ENCODE assay signal across 1 cellular context in the genomic region with DNA sequence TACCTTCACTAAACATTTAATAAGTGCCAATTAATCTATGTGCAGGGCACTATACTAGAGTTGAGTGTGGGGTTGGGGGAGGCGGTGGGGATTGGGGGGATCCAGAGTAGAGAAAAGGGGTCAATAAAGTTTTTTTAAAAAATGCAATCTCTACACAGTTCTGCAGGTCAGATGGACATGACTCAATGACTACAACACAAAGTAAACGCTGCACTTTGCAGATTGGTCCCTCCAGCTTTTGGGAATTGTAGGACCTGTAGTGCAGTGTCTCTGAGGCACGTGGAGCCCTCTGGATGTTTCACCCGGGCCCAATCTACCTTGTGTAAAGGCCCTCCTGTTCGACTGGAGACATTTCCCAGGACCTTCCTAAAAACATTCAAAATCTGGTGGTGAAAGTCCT.
TF ChIP-seq lines count a peak whose summit lies in the region.

No MANE protein-coding gene starts in this region.

TF ChIP-seq in HepG2, 621 proteins besides CTCF, POLR2A, EP300 and RAD21:
- TF ChIP-seq, protein P1, sequence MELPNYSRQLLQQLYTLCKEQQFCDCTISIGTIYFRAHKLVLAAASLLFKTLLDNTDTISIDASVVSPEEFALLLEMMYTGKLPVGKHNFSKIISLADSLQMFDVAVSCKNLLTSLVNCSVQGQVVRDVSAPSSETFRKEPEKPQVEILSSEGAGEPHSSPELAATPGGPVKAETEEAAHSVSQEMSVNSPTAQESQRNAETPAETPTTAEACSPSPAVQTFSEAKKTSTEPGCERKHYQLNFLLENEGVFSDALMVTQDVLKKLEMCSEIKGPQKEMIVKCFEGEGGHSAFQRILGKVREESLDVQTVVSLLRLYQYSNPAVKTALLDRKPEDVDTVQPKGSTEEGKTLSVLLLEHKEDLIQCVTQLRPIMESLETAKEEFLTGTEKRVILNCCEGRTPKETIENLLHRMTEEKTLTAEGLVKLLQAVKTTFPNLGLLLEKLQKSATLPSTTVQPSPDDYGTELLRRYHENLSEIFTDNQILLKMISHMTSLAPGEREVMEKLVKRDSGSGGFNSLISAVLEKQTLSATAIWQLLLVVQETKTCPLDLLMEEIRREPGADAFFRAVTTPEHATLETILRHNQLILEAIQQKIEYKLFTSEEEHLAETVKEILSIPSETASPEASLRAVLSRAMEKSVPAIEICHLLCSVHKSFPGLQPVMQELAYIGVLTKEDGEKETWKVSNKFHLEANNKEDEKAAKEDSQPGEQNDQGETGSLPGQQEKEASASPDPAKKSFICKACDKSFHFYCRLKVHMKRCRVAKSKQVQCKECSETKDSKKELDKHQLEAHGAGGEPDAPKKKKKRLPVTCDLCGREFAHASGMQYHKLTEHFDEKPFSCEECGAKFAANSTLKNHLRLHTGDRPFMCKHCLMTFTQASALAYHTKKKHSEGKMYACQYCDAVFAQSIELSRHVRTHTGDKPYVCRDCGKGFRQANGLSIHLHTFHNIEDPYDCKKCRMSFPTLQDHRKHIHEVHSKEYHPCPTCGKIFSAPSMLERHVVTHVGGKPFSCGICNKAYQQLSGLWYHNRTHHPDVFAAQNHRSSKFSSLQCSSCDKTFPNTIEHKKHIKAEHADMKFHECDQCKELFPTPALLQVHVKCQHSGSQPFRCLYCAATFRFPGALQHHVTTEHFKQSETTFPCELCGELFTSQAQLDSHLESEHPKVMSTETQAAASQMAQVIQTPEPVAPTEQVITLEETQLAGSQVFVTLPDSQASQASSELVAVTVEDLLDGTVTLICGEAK (IDR thresholded peaks at IDR 0.05): peak; percentile 57
- TF ChIP-seq, protein P1 (CRISPR knock-in tag; IDR thresholded peaks at IDR 0.05): peak; percentile 90
- peak; percentile 36 for TF ChIP-seq HNRNPK (IDR thresholded peaks at IDR 0.05; ENCODE audit: low read depth, low read length, poor library complexity, severe bottlenecking)
- TF ChIP-seq, protein P2, sequence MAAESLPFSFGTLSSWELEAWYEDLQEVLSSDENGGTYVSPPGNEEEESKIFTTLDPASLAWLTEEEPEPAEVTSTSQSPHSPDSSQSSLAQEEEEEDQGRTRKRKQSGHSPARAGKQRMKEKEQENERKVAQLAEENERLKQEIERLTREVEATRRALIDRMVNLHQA (CRISPR knock-in tag; IDR thresholded peaks at IDR 0.05): no peak
- TF ChIP-seq, protein P3, sequence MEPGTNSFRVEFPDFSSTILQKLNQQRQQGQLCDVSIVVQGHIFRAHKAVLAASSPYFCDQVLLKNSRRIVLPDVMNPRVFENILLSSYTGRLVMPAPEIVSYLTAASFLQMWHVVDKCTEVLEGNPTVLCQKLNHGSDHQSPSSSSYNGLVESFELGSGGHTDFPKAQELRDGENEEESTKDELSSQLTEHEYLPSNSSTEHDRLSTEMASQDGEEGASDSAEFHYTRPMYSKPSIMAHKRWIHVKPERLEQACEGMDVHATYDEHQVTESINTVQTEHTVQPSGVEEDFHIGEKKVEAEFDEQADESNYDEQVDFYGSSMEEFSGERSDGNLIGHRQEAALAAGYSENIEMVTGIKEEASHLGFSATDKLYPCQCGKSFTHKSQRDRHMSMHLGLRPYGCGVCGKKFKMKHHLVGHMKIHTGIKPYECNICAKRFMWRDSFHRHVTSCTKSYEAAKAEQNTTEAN (CRISPR knock-in tag; conservative IDR thresholded peaks at IDR 0.05): no peak
